In the genomic region with DNA sequence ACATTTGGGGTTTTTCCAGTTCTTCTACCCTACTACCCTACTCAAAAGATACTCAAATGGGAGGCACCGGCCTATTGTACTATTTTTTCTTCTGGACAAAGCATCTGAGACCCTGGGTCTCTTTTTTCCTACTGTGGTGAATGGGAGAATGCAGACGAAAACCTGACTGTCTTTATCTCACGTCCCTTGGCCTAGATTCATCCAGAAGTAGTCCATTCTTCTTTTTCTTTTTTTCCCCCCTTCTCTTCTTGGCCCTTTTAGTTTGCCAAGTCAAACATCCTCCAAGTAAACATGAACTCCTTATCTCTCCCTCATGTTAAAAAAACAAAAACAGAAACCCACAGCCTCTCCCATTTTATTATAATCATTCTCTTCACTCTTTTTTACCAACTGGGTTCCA, we compare ENCODE assay signal across 29 cellular contexts. TPM values are rescaled to one million over a fixed set of nuclear protein-coding genes. Genes with fewer than 3 reads are reported as not detected.
DNase-seq lines count a peak whose midpoint lies in the region; ATAC-seq, FAIRE-seq and TF ChIP-seq lines count a peak whose summit lies in the region.
"Had no signal": no experiment of that assay in that cellular context is flagged by ENCODE, and none has a peak within 500 bp of the region (broad histone marks: within the 10 kb centered on the region; RNA-seq: fewer than 3 reads in every experiment).

No MANE protein-coding gene starts in this region.

- peaks cover 0 to 8% (median under 1%) of the 10 kb centered on the region in 4 donors for H3K4me1 Mint-ChIP-seq in CD4-positive, alpha-beta memory T cell
- peaks cover 14% of the 10 kb centered on the region for H3K4me1 Mint-ChIP-seq in endothelial cell (ENCODE audit: unreplicated experiment)

- H3K9me3 ChIP-seq in CD4-positive, alpha-beta memory T cell (ENCODE audit: control insufficient read depth in 1 of 2, low read length in 2 of 2), result no peaks in the 10 kb centered on the region
- H3K9me3 ChIP-seq in HEK293 (ENCODE audit: control insufficient read depth, insufficient read depth, low read depth, low read length), result no peaks in the 10 kb centered on the region
- H3K9me3 ChIP-seq in pancreas, result no peaks in the 10 kb centered on the region
- H3K9me3 ChIP-seq in breast epithelium, result no peaks in the 10 kb centered on the region
- H3K9me3 ChIP-seq: ascending aorta, heart left ventricle, mucosa of descending colon, right atrium auricular region had no signal

- H3K27me3 Mint-ChIP-seq in CD4-positive, alpha-beta memory T cell, result peaks cover 0 to 2% of the 10 kb centered on the region in 2 donors
- H3K27me3 Mint-ChIP-seq in endothelial cell (ENCODE audit: unreplicated experiment), result no peaks in the 10 kb centered on the region
- H3K27me3 Mint-ChIP-seq: type B pancreatic cell had no signal

- H3K36me3 ChIP-seq in CD4-positive, alpha-beta memory T cell (ENCODE audit: insufficient read depth, low read length), result no peaks in the 10 kb centered on the region
- H3K36me3 ChIP-seq in HEK293 (ENCODE audit: control insufficient read depth in 2 of 2, insufficient read depth in 1 of 2, low read length in 2 of 2), result no peaks in the 10 kb centered on the region
- H3K36me3 ChIP-seq in pancreas, result no peaks in the 10 kb centered on the region
- H3K36me3 ChIP-seq in breast epithelium, result no peaks in the 10 kb centered on the region
- H3K36me3 ChIP-seq: ascending aorta, heart left ventricle, right atrium auricular region had no signal

- 38 to 45% methylated on average over 3 of the region's 3 CpGs for WGBS in pancreas, 2 donors

- intact Hi-C loops in CD4-positive, alpha-beta memory T cell (cut with micrococcal nuclease), result no loop called here
- intact Hi-C loops in pancreas (cut with DNase I), result no loop called here
- intact Hi-C loops in breast epithelium (cut with DNase I; ENCODE audit: low total_unique reads), result no loop called here

- H3K4me3 Mint-ChIP-seq in CD4-positive, alpha-beta memory T cell, result no peak overlapping the region
- no peak overlapping the region for H3K4me3 Mint-ChIP-seq in endothelial cell (ENCODE audit: unreplicated experiment)
- H3K4me3 Mint-ChIP-seq: activated T-helper 1 cell treated with anti-CD3 and anti-CD28 coated beads, Interleukin-12 subunit alpha, Interleukin-12 subunit beta, Interleukin-2, Interleukin-4 antibody, amounts not matched to agents 30 ng/mL and 10 ng/mL and 1 ng/mL, durations not matched to agents 14 hours and 24 hours and 36 hours; CD8-positive, alpha-beta T cell; nephron progenitor cell; type B pancreatic cell had no signal

- H3K9me3 Mint-ChIP-seq in CD4-positive, alpha-beta memory T cell, result no peaks in the 10 kb centered on the region
- H3K9me3 Mint-ChIP-seq in endothelial cell (ENCODE audit: unreplicated experiment), result no peaks in the 10 kb centered on the region
- H3K9me3 Mint-ChIP-seq: activated naive CD4-positive, alpha-beta T cell treated with anti-CD3 and anti-CD28 coated beads, Interleukin-2, amount 50 U/mL, for 72 hours; activated T-helper 1 cell treated with anti-CD3 and anti-CD28 coated beads, Interleukin-12 subunit alpha, Interleukin-12 subunit beta, Interleukin-2, Interleukin-4 antibody, amounts not matched to agents 30 ng/mL and 10 ng/mL and 1 ng/mL, durations not matched to agents 14 hours and 24 hours and 36 hours; CD8-positive, alpha-beta T cell; nephron progenitor cell; type B pancreatic cell had no signal

- CTCF ChIA-PET in CD4-positive, alpha-beta memory T cell (lab: Charles Lee; ENCODE audit: partially characterized antibody), result no interaction called here
- CTCF ChIA-PET in HEK293 (lab: Yijun Ruan, JAX), result no interaction called here

- peak overlapping the region in 4 of 7 donors; percentile 15 to 63 (median 41) for H3K27ac Mint-ChIP-seq in CD4-positive, alpha-beta memory T cell
- peak overlapping the region; percentile 49 for H3K27ac Mint-ChIP-seq in endothelial cell (ENCODE audit: unreplicated experiment)
- H3K27ac Mint-ChIP-seq: activated naive CD4-positive, alpha-beta T cell treated with anti-CD3 and anti-CD28 coated beads, Interleukin-2, amount 50 U/mL, for 72 hours; activated T-helper 1 cell treated with anti-CD3 and anti-CD28 coated beads, Interleukin-12 subunit alpha, Interleukin-12 subunit beta, Interleukin-2, Interleukin-4 antibody, amounts not matched to agents 30 ng/mL and 10 ng/mL and 1 ng/mL, durations not matched to agents 14 hours and 24 hours and 36 hours; CD8-positive, alpha-beta T cell; nephron progenitor cell; type B pancreatic cell had no signal

- no peaks in the 10 kb centered on the region for H3K36me3 Mint-ChIP-seq in CD4-positive, alpha-beta memory T cell
- H3K36me3 Mint-ChIP-seq in endothelial cell (ENCODE audit: low read depth, unreplicated experiment), result no peaks in the 10 kb centered on the region
- H3K36me3 Mint-ChIP-seq: activated naive CD4-positive, alpha-beta T cell treated with anti-CD3 and anti-CD28 coated beads, Interleukin-2, amount 50 U/mL, for 72 hours; CD8-positive, alpha-beta T cell; type B pancreatic cell had no signal

- H3K4me3 ChIP-seq in CD4-positive, alpha-beta memory T cell (ENCODE audit: low read length in 2 of 2), result no peak overlapping the region
- H3K4me3 ChIP-seq in HEK293 (ENCODE audit: low read depth, low read length) (no peak overlapping the region), pancreas (no peak overlapping the region), breast epithelium (no peak overlapping the region)
- H3K4me3 ChIP-seq: ascending aorta, heart left ventricle, lung, mucosa of descending colon, right atrium auricular region had no signal

- POLR2A ChIA-PET in CD4-positive, alpha-beta memory T cell (lab: Charles Lee; ENCODE audit: partially characterized antibody), result no interaction called here
- POLR2A ChIA-PET in HEK293 (lab: Yijun Ruan, JAX), result no interaction called here

- peak in 1 of 4 donors; percentile 38 for ATAC-seq in pancreas
- ATAC-seq: activated naive CD4-positive, alpha-beta T cell treated with anti-CD3 and anti-CD28 coated beads, Interleukin-2, amount 50 U/mL, for 72 hours; CD8-positive, alpha-beta T cell; heart left ventricle; mucosa of descending colon had no signal

- no peak for DNase-seq in CD4-positive, alpha-beta memory T cell
- DNase-seq in endothelial cell (ENCODE audit: low spot score), result no peak
- no peak for DNase-seq in pancreas
- DNase-seq in GM13976 (ENCODE audit: low spot score), result no peak
- DNase-seq in breast epithelium (ENCODE audit: low spot score in 2 of 2), result no peak
- no peak for DNase-seq in central memory CD4-positive, alpha-beta T cell
- DNase-seq: activated CD4-positive, alpha-beta T cell treated with anti-CD3 and anti-CD28 coated beads, Interleukin-2, amount 50 U/mL, for 48 hours; activated CD4-positive, CD25-positive, alpha-beta regulatory T cell; CD8-positive, alpha-beta T cell; cerebellar nuclear complex; foreskin fibroblast; heart left ventricle; Kasumi-1; mucosa of descending colon; MV-4-11; NCI-H1694; NCI-H446 treated with DMSO at 0.1 percent for 48 hours; nephron progenitor cell; stimulated activated CD4-positive, alpha-beta T cell treated with anti-CD3 and anti-CD28 coated beads, Interleukin-2, amount 100 ng/mL, for 48 hours; T-helper 1 cell had no signal

- FAIRE-seq in pancreas (lab: Jason Lieb, UNC), result no peak
- FAIRE-seq: G401.6 had no signal

- no peaks in the 10 kb centered on the region for H3K27me3 ChIP-seq in CD4-positive, alpha-beta memory T cell (ENCODE audit: insufficient read depth, low read length)
- no peaks in the 10 kb centered on the region for H3K27me3 ChIP-seq in pancreas
- H3K27me3 ChIP-seq in breast epithelium, result no peaks in the 10 kb centered on the region
- H3K27me3 ChIP-seq: ascending aorta, heart left ventricle, right atrium auricular region had no signal

- in situ Hi-C loops in GM13976 (cut with MboI; ENCODE audit: low sequenced_read_pairs, unreplicated experiment), result no loop called here

- no peak overlapping the region for H3K27ac ChIP-seq in CD4-positive, alpha-beta memory T cell (ENCODE audit: low read depth, low read length)
- H3K27ac ChIP-seq in HEK293 (ENCODE audit: extremely low read depth, low read depth, low read length) (no peak overlapping the region; the same call in 1 of the 2 replicates), pancreas (peak overlapping the region in 3 of 4 donors; percentile 13 to 35 (median 34)), breast epithelium (no peak overlapping the region)
- H3K27ac ChIP-seq: ascending aorta, heart left ventricle, right atrium auricular region, RWPE1 had no signal

- no peak for TF ChIP-seq CTCF in HEK293 (tag by site-specific recombination; IDR thresholded peaks at IDR 0.05)
- TF ChIP-seq CTCF in endothelial cell (IDR thresholded peaks at IDR 0.05; ENCODE audit: unreplicated experiment), result no peak
- TF ChIP-seq CTCF in pancreas (IDR thresholded peaks at IDR 0.05), result no peak
- TF ChIP-seq CTCF in GM13976 (IDR thresholded peaks at IDR 0.05; ENCODE audit: borderline replicate concordance, control extremely low read depth, extremely low read depth, insufficient read depth, missing control alignments), result no peak
- no peak for TF ChIP-seq CTCF in breast epithelium (IDR thresholded peaks at IDR 0.05)

- H3K4me1 ChIP-seq in CD4-positive, alpha-beta memory T cell (ENCODE audit: insufficient read depth, low read length), result no peaks in the 10 kb centered on the region
- H3K4me1 ChIP-seq in HEK293 (ENCODE audit: control insufficient read depth, insufficient read depth, low read length) (peaks cover 6% of the 10 kb centered on the region; the same call in 1 of the 2 replicates), pancreas (peaks cover 16 to 21% (median 16%) of the 10 kb centered on the region in 3 donors), breast epithelium (no peaks in the 10 kb centered on the region)

- no peak for TF ChIP-seq POLR2A in breast epithelium (IDR thresholded peaks at IDR 0.05)

TF ChIP-seq in HEK293, 187 proteins besides CTCF, POLR2A, EP300 and RAD21 (continues in another document):
- TF ChIP-seq ZFP41 (tag by site-specific recombination; IDR thresholded peaks at IDR 0.05; ENCODE audit: borderline replicate concordance), result no peak

RNA-seq across cellular contexts. Expression of a gene that starts 8.7 kb away (rescaled TPM):
- 10 to 100 TPM; 68.6 to 70.7 TPM for total RNA-seq in CD4-positive, alpha-beta memory T cell
- polyA plus RNA-seq in CD4-positive, alpha-beta memory T cell, result 10 to 100 TPM; 14.8 to 15.1 TPM
- total RNA-seq in endothelial cell (ENCODE audit: unreplicated experiment) (58.9 TPM), pancreas (10 to 100 TPM; 18.7 to 32.9 (median 25.2) TPM), breast epithelium (10 to 100 TPM; 58.3 to 87.1 (median 63.7) TPM)
- polyA plus RNA-seq in pancreas, result 10 to 100 TPM; 14.6 to 16.7 TPM

RNA-seq across cellular contexts. Expression of a gene that starts 52.1 kb away (rescaled TPM):
- 10 to 100 TPM; 39.4 to 49.9 TPM for total RNA-seq in CD4-positive, alpha-beta memory T cell
- 100 to 1,000 TPM; 252 to 312 TPM for polyA plus RNA-seq in CD4-positive, alpha-beta memory T cell
- total RNA-seq in endothelial cell (ENCODE audit: unreplicated experiment), result 100 TPM
- 10 to 100 TPM; 18.6 to 39.7 (median 28.7) TPM for total RNA-seq in pancreas
- polyA plus RNA-seq in pancreas, result 10 to 100 TPM; 49.0 to 73.3 TPM
- 10 to 100 TPM; 50.1 to 64.2 (median 58.0) TPM for total RNA-seq in breast epithelium

Comparison
In these comparisons a context has a peak if more than half of its experiments do, and no peak if none do; other contexts are left out.
1. H3K27ac ChIP-seq: peak in pancreas (3 of 4); none in CD4-positive, alpha-beta memory T cell (single experiment), HEK293 (single experiment) and breast epithelium (0 of 2).